Comparison of ENCODE assay signal across 8 cellular contexts in genomic region chr1:10514490-10515235, GRCh38. TPM values are rescaled to one million over a fixed set of nuclear protein-coding genes. Genes with fewer than 3 reads are reported as not detected.
A peak's percentile ranks its signal among the peaks of the same experiment; 100 is the strongest.
DNase-seq lines count a peak whose midpoint lies in the region; ATAC-seq and TF ChIP-seq lines count a peak whose summit lies in the region.

No MANE protein-coding gene starts in this region.

- H3K4me1 ChIP-seq in RWPE2 (ENCODE audit: insufficient read depth, poor library complexity, severe bottlenecking) (peaks cover 35% of the 10 kb centered on the region), MM.1S (ENCODE audit: low read length) (no peaks in the 10 kb centered on the region)

- no peaks in the 10 kb centered on the region for H3K9me2 ChIP-seq in MM.1S (replicated peaks; ENCODE audit: insufficient read depth, low read length)

- H3K36me3 ChIP-seq in RWPE2 (ENCODE audit: low read depth), result no peaks in the 10 kb centered on the region; the same call in 1 of the 2 replicates
- no peaks in the 10 kb centered on the region for H3K36me3 ChIP-seq in MM.1S (replicated peaks; ENCODE audit: insufficient read depth, low read length)

- peaks cover 42 to 78% of the 10 kb centered on the region in 2 donors for H3K4me1 Mint-ChIP-seq in stimulated activated naive B cell treated with anti-CD40 and anti-IgM and Interleukin-4, amounts not matched to agents 10 μg/mL and 1 μg/mL and 100 μg/mL, for 72 hours

- no peaks in the 10 kb centered on the region for H3K27me3 ChIP-seq in RWPE2 (ENCODE audit: insufficient read depth, poor library complexity, severe bottlenecking)
- H3K27me3 ChIP-seq in MM.1S (replicated peaks; ENCODE audit: insufficient read depth, low read length), result no peaks in the 10 kb centered on the region

- DNase-seq in DMS53 (lab: John Stamatoyannopoulos, UW) (peak; percentile 44), LHCN-M2 (ENCODE audit: low read depth) (peak; percentile 50), RWPE2 (ENCODE audit: low spot score) (no peak), fibroblast of mammary gland (ENCODE audit: low read depth) (peak; percentile 44), MM.1S (no peak)
- DNase-seq in stimulated activated naive B cell treated with anti-CD40 and anti-IgM and Interleukin-4, amounts not matched to agents 10 μg/mL and 1 μg/mL and 100 μg/mL, for 72 hours, result no peak

- H3K4me2 ChIP-seq in MM.1S (ENCODE audit: low read depth, low read length), result no peak overlapping the region

- TF ChIP-seq CTCF in RWPE2 (IDR thresholded peaks at IDR 0.05; ENCODE audit: poor library complexity, severe bottlenecking) (peak; percentile 79), fibroblast of mammary gland (conservative IDR thresholded peaks at IDR 0.05; ENCODE audit: control insufficient read depth, insufficient read depth, low read depth, low read length) (peak; percentile 55), MM.1S (IDR thresholded peaks at IDR 0.05; ENCODE audit: low read length) (no peak)

- no peak overlapping the region for H3K9ac ChIP-seq in MM.1S (ENCODE audit: low read length)

- H3K27ac ChIP-seq in RWPE2 (ENCODE audit: poor library complexity, severe bottlenecking), result no peak overlapping the region
- H3K27ac ChIP-seq in MM.1S (ENCODE audit: low read length), result no peak overlapping the region

- H3K4me3 Mint-ChIP-seq in stimulated activated naive B cell treated with anti-CD40 and anti-IgM and Interleukin-4, amounts not matched to agents 10 μg/mL and 1 μg/mL and 100 μg/mL, for 72 hours, result no peak overlapping the region

- H3K9me3 ChIP-seq in RWPE2 (ENCODE audit: severe bottlenecking) (no peaks in the 10 kb centered on the region), MM.1S (replicated peaks; ENCODE audit: insufficient read depth, low read length) (no peaks in the 10 kb centered on the region)

- no peaks in the 10 kb centered on the region for H3K27me3 Mint-ChIP-seq in stimulated activated naive B cell treated with anti-CD40 and anti-IgM and Interleukin-4, amounts not matched to agents 10 μg/mL and 1 μg/mL and 100 μg/mL, for 72 hours

- H3K36me3 Mint-ChIP-seq in stimulated activated naive B cell treated with anti-CD40 and anti-IgM and Interleukin-4, amounts not matched to agents 10 μg/mL and 1 μg/mL and 100 μg/mL, for 72 hours, result peaks cover 6 to 20% of the 10 kb centered on the region in 2 donors

- 0 out of 2 replicates have a peak, but pooled peaks cover 6% of the 10 kb centered on the region for H4K20me1 ChIP-seq in MM.1S (ENCODE audit: insufficient read depth, low read length)

- H3K27ac Mint-ChIP-seq in stimulated activated naive B cell treated with anti-CD40 and anti-IgM and Interleukin-4, amounts not matched to agents 10 μg/mL and 1 μg/mL and 100 μg/mL, for 72 hours, result peak overlapping the region; percentile 42

- H3K4me3 ChIP-seq in RWPE2 (ENCODE audit: severe bottlenecking) (no peak overlapping the region), fibroblast of mammary gland (ENCODE audit: control insufficient read depth, low read depth, low read length) (no peak overlapping the region), MM.1S (ENCODE audit: low read length) (no peak overlapping the region)

- no peaks in the 10 kb centered on the region for H3K9me3 Mint-ChIP-seq in stimulated activated naive B cell treated with anti-CD40 and anti-IgM and Interleukin-4, amounts not matched to agents 10 μg/mL and 1 μg/mL and 100 μg/mL, for 72 hours

- no peak overlapping the region for H2AFZ ChIP-seq in MM.1S (ENCODE audit: low read length)

- ATAC-seq in RWPE2 (ENCODE audit: low read depth) (no peak), GM19328 (IDR thresholded peaks at IDR 0.05; ENCODE audit: unreplicated experiment) (no peak), HG02588 (IDR thresholded peaks at IDR 0.05; ENCODE audit: unreplicated experiment) (no peak)
- no peak for ATAC-seq in stimulated activated naive B cell treated with anti-CD40 and anti-IgM and Interleukin-4, amounts not matched to agents 10 μg/mL and 1 μg/mL and 100 μg/mL, for 72 hours (replicated peaks)

- H3K79me2 ChIP-seq in MM.1S (ENCODE audit: low read length), result peaks cover 24% of the 10 kb centered on the region

- no peaks in the 10 kb centered on the region for H3F3A ChIP-seq in MM.1S (ENCODE audit: insufficient read depth, low read length)

RNA-seq across cellular contexts. Expression of gene PEX14, which starts 39.9 kb away (rescaled TPM):
- total RNA-seq in LHCN-M2 (2014; rRNA removed), result 13.4 and 16.5 TPM in 2 replicates
- 19.5 TPM for polyA plus RNA-seq in LHCN-M2 (2012)

RNA-seq across cellular contexts. Expression of gene DFFA, which starts 42.3 kb away (rescaled TPM):
- total RNA-seq in LHCN-M2 (2014; rRNA removed), result 32.7 and 34.2 TPM in 2 replicates
- polyA plus RNA-seq in LHCN-M2 (2012), result 29.6 TPM

Comparison
In these comparisons a context has a peak if more than half of its experiments do, and no peak if none do; other contexts are left out.
1. DNase-seq: peak in DMS53 (single experiment), LHCN-M2 (single experiment) and fibroblast of mammary gland (single experiment); none in RWPE2 (single experiment), stimulated activated naive B cell treated with anti-CD40 and anti-IgM and Interleukin-4, amounts not matched to agents 10 μg/mL and 1 μg/mL and 100 μg/mL, for 72 hours (single experiment) and MM.1S (single experiment).